22 cellular contexts compared by ENCODE assay signal in the genomic region with DNA sequence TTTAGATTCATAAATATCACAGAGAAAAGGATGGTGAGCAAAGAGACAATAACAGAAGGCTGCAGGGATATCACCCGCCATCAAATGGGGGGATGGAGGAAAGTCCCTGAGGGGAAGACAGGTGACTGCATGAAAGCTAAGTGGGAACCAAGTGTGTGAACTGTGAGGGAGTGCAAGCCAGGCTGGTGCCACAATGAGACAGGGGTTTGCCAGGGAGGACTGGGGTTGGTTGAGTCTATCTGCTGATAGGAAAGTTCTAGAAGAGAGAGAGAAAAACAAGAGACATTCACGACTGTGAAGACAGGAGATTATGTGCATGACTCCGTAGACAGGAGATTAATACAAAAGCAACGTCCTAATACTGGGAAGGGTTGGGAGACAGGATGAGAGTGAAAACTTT.
"Had no signal": no experiment of that assay in that cellular context is flagged by ENCODE, and none has a peak within 500 bp of the region (broad histone marks: within the 10 kb centered on the region; RNA-seq: fewer than 3 reads in every experiment).

No MANE protein-coding gene starts in this region.

- ATAC-seq: activated T-cell treated with anti-CD3 and anti-CD28 coated beads, Interleukin-2, amount 50 U/mL, for 72 hours; natural killer cell; stimulated activated naive B cell treated with anti-CD40 and anti-IgM and Interleukin-4, amounts not matched to agents 10 μg/mL and 1 μg/mL and 100 μg/mL, for 72 hours; T-helper 17 cell had no signal

- DNase-seq: activated CD4-positive, alpha-beta T cell treated with anti-CD3 and anti-CD28 coated beads for 4 hours; activated CD4-positive, alpha-beta T cell treated with anti-CD3 and anti-CD28 coated beads, Interleukin-2, amount 50 U/mL, for 48 hours; activated CD4-positive, CD25-positive, alpha-beta regulatory T cell; activated effector memory CD4-positive, alpha-beta T cell treated with anti-CD3 and anti-CD28 coated beads, Interleukin-2, amount 50 U/mL, for 16 hours; activated T-cell treated with anti-CD3 and anti-CD28 coated beads, Interleukin-2, amount 50 U/mL, for 72 hours; aorta; central memory CD4-positive, alpha-beta T cell; kidney; natural killer cell; sigmoid colon; stimulated activated CD4-positive, alpha-beta T cell treated with anti-CD3 and anti-CD28 coated beads, Interleukin-2, amount 100 ng/mL, for 48 hours; stimulated activated CD8-positive, alpha-beta memory T cell treated with anti-CD3 and anti-CD28 coated beads, Interleukin-4, amount 100 ng/mL, for 48 hours; stimulated activated naive B cell treated with anti-CD40 and anti-IgM and Interleukin-4, amounts not matched to agents 10 μg/mL and 1 μg/mL and 100 μg/mL, for 72 hours; SW 1271; T-helper 17 cell; trophoblast cell had no signal

- H3K4me3 Mint-ChIP-seq: activated naive CD4-positive, alpha-beta T cell treated with anti-CD3 and anti-CD28 coated beads, Interleukin-2, amount 50 U/mL, for 24 hours; activated T-cell treated with anti-CD3 and anti-CD28 coated beads, Interleukin-2, amount 50 U/mL, for 72 hours; brain; mesothelial cell of epicardium; natural killer cell; stimulated activated naive B cell treated with anti-CD40 and anti-IgM and Interleukin-4, amounts not matched to agents 10 μg/mL and 1 μg/mL and 100 μg/mL, for 72 hours; T-helper 17 cell had no signal

- H2AFZ ChIP-seq: parathyroid adenoma had no signal

- H3K27ac ChIP-seq: parathyroid adenoma, sigmoid colon, uterus had no signal

- H3K4me3 ChIP-seq: lung, sigmoid colon, uterus had no signal

- H3K9me3 Mint-ChIP-seq: activated naive CD4-positive, alpha-beta T cell treated with anti-CD3 and anti-CD28 coated beads, Interleukin-2, amount 50 U/mL, for 24 hours; activated T-cell treated with anti-CD3 and anti-CD28 coated beads, Interleukin-2, amount 50 U/mL, for 72 hours; brain; mesothelial cell of epicardium; natural killer cell had no signal

- H3K27me3 ChIP-seq: sigmoid colon, uterus had no signal

- H3K36me3 ChIP-seq: sigmoid colon, uterus had no signal

- H3K4me1 Mint-ChIP-seq: activated naive CD4-positive, alpha-beta T cell treated with anti-CD3 and anti-CD28 coated beads, Interleukin-2, amount 50 U/mL, for 24 hours; natural killer cell; stimulated activated naive B cell treated with anti-CD40 and anti-IgM and Interleukin-4, amounts not matched to agents 10 μg/mL and 1 μg/mL and 100 μg/mL, for 72 hours; T-helper 17 cell had no signal

- H3K27ac Mint-ChIP-seq: activated naive CD4-positive, alpha-beta T cell treated with anti-CD3 and anti-CD28 coated beads, Interleukin-2, amount 50 U/mL, for 24 hours; activated T-cell treated with anti-CD3 and anti-CD28 coated beads, Interleukin-2, amount 50 U/mL, for 72 hours; mesothelial cell of epicardium; natural killer cell; stimulated activated naive B cell treated with anti-CD40 and anti-IgM and Interleukin-4, amounts not matched to agents 10 μg/mL and 1 μg/mL and 100 μg/mL, for 72 hours; T-helper 17 cell had no signal

- H3K9ac ChIP-seq: parathyroid adenoma had no signal

- H3K9me3 ChIP-seq: sigmoid colon, uterus had no signal

- H3K36me3 Mint-ChIP-seq: activated naive CD4-positive, alpha-beta T cell treated with anti-CD3 and anti-CD28 coated beads, Interleukin-2, amount 50 U/mL, for 24 hours; natural killer cell; stimulated activated naive B cell treated with anti-CD40 and anti-IgM and Interleukin-4, amounts not matched to agents 10 μg/mL and 1 μg/mL and 100 μg/mL, for 72 hours had no signal

- H3K4me1 ChIP-seq: uterus had no signal

- H3K27me3 Mint-ChIP-seq: activated naive CD4-positive, alpha-beta T cell treated with anti-CD3 and anti-CD28 coated beads, Interleukin-2, amount 50 U/mL, for 24 hours; brain; stimulated activated naive B cell treated with anti-CD40 and anti-IgM and Interleukin-4, amounts not matched to agents 10 μg/mL and 1 μg/mL and 100 μg/mL, for 72 hours had no signal

- H3K79me2 ChIP-seq: parathyroid adenoma had no signal
